16 cellular contexts compared by ENCODE assay signal in genomic region chr17:14150604-14151003, GRCh38.
"Had no signal": no experiment of that assay in that cellular context is flagged by ENCODE, and none has a peak within 500 bp of the region (broad histone marks: within the 10 kb centered on the region; RNA-seq: fewer than 3 reads in every experiment).

No MANE protein-coding gene starts in this region.

- DNase-seq: activated CD4-positive, alpha-beta T cell treated with anti-CD3 and anti-CD28 coated beads for 48 hours; activated CD4-positive, CD25-positive, alpha-beta regulatory T cell; activated CD8-positive, alpha-beta T cell treated with anti-CD3 and anti-CD28 coated beads for 36 hours; activated naive CD4-positive, alpha-beta T cell treated with anti-CD3 and anti-CD28 coated beads for 36 hours; activated T-cell treated with anti-CD3 and anti-CD28 coated beads, Interleukin-2, amount 50 U/mL, for 1 hour; body of pancreas; effector memory CD8-positive, alpha-beta T cell; esophagus squamous epithelium; immature natural killer cell; mesendoderm; naive thymus-derived CD8-positive, alpha-beta T cell; stimulated activated CD4-positive, alpha-beta T cell treated with anti-CD3 and anti-CD28 coated beads, Interleukin-2, amount 100 ng/mL, for 24 hours; stimulated activated naive CD4-positive, alpha-beta T cell treated with Interleukin-2 at 50 U/mL for 16 hours; T-helper 9 cell; tibial artery had no signal

- H3K9me3 ChIP-seq: body of pancreas, esophagus squamous epithelium, neutrophil, tibial artery had no signal

- ATAC-seq: activated CD8-positive, alpha-beta T cell treated with anti-CD3 and anti-CD28 coated beads for 36 hours; body of pancreas; effector memory CD8-positive, alpha-beta T cell; naive thymus-derived CD8-positive, alpha-beta T cell had no signal

- H3K4me1 ChIP-seq: body of pancreas, esophagus squamous epithelium had no signal

- H3K9me3 Mint-ChIP-seq: effector memory CD8-positive, alpha-beta T cell had no signal

- H3K27me3 Mint-ChIP-seq: activated CD8-positive, alpha-beta T cell treated with anti-CD3 and anti-CD28 coated beads for 36 hours; effector memory CD8-positive, alpha-beta T cell; naive thymus-derived CD8-positive, alpha-beta T cell had no signal

- H3K36me3 ChIP-seq: esophagus squamous epithelium, neutrophil, tibial artery had no signal

- H3K4me3 ChIP-seq: body of pancreas, esophagus squamous epithelium, tibial artery had no signal

- H3K27me3 ChIP-seq: body of pancreas, esophagus squamous epithelium, neutrophil, tibial artery had no signal

- H3K27ac Mint-ChIP-seq: activated CD8-positive, alpha-beta T cell treated with anti-CD3 and anti-CD28 coated beads for 36 hours; activated naive CD4-positive, alpha-beta T cell treated with anti-CD3 and anti-CD28 coated beads for 36 hours; effector memory CD8-positive, alpha-beta T cell had no signal

- H3K4me3 Mint-ChIP-seq: activated CD8-positive, alpha-beta T cell treated with anti-CD3 and anti-CD28 coated beads for 36 hours; activated naive CD4-positive, alpha-beta T cell treated with anti-CD3 and anti-CD28 coated beads for 36 hours; effector memory CD8-positive, alpha-beta T cell; immature natural killer cell; naive thymus-derived CD8-positive, alpha-beta T cell had no signal

- H3K27ac ChIP-seq: body of pancreas, esophagus squamous epithelium, neutrophil, tibial artery had no signal
